1 cellular context compared by ENCODE assay signal in the genomic region with DNA sequence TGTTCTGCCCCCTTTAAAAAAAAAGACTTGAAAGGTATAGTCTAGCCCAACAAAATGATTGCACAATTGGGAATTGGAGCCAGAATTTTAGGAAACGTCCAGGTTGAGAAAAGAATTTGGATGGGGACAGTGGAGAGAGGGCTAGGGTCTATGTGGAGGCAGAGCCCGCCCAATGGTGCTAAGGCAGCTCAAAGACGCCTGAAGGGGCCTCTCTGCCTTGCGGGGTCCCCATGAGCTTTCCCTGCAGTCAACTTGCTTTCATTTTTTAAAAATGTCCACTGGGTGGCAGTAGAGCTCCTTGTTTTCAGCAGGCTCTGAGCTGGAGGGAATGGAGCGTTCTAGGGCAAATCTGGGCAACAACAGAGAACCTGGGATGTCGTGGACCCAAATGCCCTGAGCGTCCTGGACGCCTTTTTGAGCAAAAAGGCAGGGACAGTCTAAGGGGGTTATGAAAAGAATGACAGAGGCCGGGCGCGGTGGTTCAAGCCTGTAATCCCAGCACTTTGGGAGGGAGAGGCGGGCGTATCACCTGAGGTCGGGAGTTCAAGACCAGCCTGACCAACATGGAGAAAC.
A peak's percentile ranks its signal among the peaks of the same experiment; 100 is the strongest.
TF ChIP-seq lines count a peak whose summit lies in the region.

No MANE protein-coding gene starts in this region.

TF ChIP-seq in HepG2, 621 proteins besides CTCF, POLR2A, EP300 and RAD21 (continued from another document):
- TF ChIP-seq, protein P1, sequence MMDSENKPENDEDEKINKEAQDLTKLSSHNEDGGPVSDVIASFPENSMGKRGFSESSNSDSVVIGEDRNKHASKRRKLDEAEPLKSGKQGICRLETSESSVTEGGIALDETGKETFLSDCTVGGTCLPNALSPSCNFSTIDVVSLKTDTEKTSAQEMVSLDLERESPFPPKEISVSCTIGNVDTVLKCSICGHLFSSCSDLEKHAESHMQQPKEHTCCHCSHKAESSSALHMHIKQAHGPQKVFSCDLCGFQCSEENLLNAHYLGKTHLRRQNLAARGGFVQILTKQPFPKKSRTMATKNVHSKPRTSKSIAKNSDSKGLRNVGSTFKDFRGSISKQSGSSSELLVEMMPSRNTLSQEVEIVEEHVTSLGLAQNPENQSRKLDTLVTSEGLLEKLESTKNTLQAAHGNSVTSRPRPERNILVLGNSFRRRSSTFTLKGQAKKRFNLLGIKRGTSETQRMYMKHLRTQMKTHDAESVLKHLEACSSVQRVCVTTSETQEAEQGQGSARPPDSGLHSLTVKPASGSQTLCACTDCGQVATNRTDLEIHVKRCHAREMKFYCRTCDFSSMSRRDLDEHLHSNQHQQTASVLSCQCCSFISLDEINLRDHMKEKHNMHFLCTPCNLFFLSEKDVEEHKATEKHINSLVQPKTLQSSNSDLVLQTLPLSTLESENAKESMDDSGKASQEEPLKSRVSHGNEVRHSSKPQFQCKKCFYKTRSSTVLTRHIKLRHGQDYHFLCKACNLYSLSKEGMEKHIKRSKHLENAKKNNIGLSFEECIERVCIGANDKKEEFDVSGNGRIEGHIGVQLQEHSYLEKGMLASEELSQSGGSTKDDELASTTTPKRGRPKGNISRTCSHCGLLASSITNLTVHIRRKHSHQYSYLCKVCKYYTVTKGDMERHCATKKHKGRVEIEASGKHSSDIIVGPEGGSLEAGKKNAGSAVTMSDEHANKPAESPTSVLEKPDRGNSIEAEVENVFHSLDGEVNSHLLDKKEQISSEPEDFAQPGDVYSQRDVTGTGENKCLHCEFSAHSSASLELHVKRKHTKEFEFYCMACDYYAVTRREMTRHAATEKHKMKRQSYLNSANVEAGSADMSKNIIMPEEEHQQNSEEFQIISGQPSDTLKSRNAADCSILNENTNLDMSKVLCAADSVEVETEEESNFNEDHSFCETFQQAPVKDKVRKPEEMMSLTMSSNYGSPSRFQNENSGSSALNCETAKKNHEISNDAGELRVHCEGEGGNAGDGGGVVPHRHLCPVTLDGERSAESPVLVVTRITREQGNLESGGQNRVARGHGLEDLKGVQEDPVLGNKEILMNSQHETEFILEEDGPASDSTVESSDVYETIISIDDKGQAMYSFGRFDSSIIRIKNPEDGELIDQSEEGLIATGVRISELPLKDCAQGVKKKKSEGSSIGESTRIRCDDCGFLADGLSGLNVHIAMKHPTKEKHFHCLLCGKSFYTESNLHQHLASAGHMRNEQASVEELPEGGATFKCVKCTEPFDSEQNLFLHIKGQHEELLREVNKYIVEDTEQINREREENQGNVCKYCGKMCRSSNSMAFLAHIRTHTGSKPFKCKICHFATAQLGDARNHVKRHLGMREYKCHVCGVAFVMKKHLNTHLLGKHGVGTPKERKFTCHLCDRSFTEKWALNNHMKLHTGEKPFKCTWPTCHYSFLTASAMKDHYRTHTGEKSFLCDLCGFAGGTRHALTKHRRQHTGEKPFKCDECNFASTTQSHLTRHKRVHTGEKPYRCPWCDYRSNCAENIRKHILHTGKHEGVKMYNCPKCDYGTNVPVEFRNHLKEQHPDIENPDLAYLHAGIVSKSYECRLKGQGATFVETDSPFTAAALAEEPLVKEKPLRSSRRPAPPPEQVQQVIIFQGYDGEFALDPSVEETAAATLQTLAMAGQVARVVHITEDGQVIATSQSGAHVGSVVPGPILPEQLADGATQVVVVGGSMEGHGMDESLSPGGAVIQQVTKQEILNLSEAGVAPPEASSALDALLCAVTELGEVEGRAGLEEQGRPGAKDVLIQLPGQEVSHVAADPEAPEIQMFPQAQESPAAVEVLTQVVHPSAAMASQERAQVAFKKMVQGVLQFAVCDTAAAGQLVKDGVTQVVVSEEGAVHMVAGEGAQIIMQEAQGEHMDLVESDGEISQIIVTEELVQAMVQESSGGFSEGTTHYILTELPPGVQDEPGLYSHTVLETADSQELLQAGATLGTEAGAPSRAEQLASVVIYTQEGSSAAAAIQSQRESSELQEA (CRISPR knock-in tag; IDR thresholded peaks at IDR 0.05; ENCODE audit: not compliant biosample characterization): peak; percentile 20
- TF ChIP-seq ZNF816 (CRISPR knock-in tag; IDR thresholded peaks at IDR 0.05; ENCODE audit: borderline replicate concordance): no peak
- no peak for TF ChIP-seq CHD2 (IDR thresholded peaks at IDR 0.05; ENCODE audit: low read depth, low read length)
- TF ChIP-seq SMC3 (IDR thresholded peaks at IDR 0.05; ENCODE audit: low read length): peak; percentile 74
- no peak for TF ChIP-seq ZNF367 (CRISPR knock-in tag; IDR thresholded peaks at IDR 0.05; ENCODE audit: borderline replicate concordance)
- TF ChIP-seq ZNF143 (CRISPR knock-in tag; IDR thresholded peaks at IDR 0.05): no peak
- no peak for TF ChIP-seq FOXA3 (CRISPR knock-in tag; IDR thresholded peaks at IDR 0.05)
- TF ChIP-seq ZNF841 (CRISPR knock-in tag; IDR thresholded peaks at IDR 0.05; ENCODE audit: borderline replicate concordance): no peak
- TF ChIP-seq, protein P2, sequence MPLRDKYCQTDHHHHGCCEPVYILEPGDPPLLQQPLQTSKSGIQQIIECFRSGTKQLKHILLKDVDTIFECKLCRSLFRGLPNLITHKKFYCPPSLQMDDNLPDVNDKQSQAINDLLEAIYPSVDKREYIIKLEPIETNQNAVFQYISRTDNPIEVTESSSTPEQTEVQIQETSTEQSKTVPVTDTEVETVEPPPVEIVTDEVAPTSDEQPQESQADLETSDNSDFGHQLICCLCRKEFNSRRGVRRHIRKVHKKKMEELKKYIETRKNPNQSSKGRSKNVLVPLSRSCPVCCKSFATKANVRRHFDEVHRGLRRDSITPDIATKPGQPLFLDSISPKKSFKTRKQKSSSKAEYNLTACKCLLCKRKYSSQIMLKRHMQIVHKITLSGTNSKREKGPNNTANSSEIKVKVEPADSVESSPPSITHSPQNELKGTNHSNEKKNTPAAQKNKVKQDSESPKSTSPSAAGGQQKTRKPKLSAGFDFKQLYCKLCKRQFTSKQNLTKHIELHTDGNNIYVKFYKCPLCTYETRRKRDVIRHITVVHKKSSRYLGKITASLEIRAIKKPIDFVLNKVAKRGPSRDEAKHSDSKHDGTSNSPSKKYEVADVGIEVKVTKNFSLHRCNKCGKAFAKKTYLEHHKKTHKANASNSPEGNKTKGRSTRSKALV (CRISPR knock-in tag; IDR thresholded peaks at IDR 0.05): no peak
- TF ChIP-seq ZNF75D (CRISPR knock-in tag; IDR thresholded peaks at IDR 0.05; ENCODE audit: borderline replicate concordance): no peak
- peak; percentile 50; the same call in 1 of the 2 replicates for TF ChIP-seq RXRB (CRISPR knock-in tag; IDR thresholded peaks at IDR 0.05; ENCODE audit: borderline replicate concordance)
- TF ChIP-seq CHD4 (IDR thresholded peaks at IDR 0.05; ENCODE audit: borderline replicate concordance, low read length): no peak
- TF ChIP-seq, protein P3, sequence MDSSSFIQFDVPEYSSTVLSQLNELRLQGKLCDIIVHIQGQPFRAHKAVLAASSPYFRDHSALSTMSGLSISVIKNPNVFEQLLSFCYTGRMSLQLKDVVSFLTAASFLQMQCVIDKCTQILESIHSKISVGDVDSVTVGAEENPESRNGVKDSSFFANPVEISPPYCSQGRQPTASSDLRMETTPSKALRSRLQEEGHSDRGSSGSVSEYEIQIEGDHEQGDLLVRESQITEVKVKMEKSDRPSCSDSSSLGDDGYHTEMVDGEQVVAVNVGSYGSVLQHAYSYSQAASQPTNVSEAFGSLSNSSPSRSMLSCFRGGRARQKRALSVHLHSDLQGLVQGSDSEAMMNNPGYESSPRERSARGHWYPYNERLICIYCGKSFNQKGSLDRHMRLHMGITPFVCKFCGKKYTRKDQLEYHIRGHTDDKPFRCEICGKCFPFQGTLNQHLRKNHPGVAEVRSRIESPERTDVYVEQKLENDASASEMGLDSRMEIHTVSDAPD (CRISPR knock-in tag; IDR thresholded peaks at IDR 0.05): no peak
- no peak for TF ChIP-seq SMARCC2 (IDR thresholded peaks at IDR 0.05)
- TF ChIP-seq ZNF720 (CRISPR knock-in tag; IDR thresholded peaks at IDR 0.05): no peak
- TF ChIP-seq CENPT (CRISPR knock-in tag; IDR thresholded peaks at IDR 0.05; ENCODE audit: low read depth): no peak
- TF ChIP-seq, protein P4, sequence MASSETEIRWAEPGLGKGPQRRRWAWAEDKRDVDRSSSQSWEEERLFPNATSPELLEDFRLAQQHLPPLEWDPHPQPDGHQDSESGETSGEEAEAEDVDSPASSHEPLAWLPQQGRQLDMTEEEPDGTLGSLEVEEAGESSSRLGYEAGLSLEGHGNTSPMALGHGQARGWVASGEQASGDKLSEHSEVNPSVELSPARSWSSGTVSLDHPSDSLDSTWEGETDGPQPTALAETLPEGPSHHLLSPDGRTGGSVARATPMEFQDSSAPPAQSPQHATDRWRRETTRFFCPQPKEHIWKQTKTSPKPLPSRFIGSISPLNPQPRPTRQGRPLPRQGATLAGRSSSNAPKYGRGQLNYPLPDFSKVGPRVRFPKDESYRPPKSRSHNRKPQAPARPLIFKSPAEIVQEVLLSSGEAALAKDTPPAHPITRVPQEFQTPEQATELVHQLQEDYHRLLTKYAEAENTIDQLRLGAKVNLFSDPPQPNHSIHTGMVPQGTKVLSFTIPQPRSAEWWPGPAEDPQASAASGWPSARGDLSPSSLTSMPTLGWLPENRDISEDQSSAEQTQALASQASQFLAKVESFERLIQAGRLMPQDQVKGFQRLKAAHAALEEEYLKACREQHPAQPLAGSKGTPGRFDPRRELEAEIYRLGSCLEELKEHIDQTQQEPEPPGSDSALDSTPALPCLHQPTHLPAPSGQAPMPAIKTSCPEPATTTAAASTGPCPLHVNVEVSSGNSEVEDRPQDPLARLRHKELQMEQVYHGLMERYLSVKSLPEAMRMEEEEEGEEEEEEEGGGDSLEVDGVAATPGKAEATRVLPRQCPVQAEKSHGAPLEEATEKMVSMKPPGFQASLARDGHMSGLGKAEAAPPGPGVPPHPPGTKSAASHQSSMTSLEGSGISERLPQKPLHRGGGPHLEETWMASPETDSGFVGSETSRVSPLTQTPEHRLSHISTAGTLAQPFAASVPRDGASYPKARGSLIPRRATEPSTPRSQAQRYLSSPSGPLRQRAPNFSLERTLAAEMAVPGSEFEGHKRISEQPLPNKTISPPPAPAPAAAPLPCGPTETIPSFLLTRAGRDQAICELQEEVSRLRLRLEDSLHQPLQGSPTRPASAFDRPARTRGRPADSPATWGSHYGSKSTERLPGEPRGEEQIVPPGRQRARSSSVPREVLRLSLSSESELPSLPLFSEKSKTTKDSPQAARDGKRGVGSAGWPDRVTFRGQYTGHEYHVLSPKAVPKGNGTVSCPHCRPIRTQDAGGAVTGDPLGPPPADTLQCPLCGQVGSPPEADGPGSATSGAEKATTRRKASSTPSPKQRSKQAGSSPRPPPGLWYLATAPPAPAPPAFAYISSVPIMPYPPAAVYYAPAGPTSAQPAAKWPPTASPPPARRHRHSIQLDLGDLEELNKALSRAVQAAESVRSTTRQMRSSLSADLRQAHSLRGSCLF (CRISPR knock-in tag; IDR thresholded peaks at IDR 0.05; ENCODE audit: borderline replicate concordance): no peak
- TF ChIP-seq ZFP41 (CRISPR knock-in tag; IDR thresholded peaks at IDR 0.05; ENCODE audit: borderline replicate concordance): no peak
- no peak for TF ChIP-seq ZNF768 (CRISPR knock-in tag; IDR thresholded peaks at IDR 0.05)
- no peak for TF ChIP-seq ZNF274 (CRISPR knock-in tag; IDR thresholded peaks at IDR 0.05)
- TF ChIP-seq, protein P5, sequence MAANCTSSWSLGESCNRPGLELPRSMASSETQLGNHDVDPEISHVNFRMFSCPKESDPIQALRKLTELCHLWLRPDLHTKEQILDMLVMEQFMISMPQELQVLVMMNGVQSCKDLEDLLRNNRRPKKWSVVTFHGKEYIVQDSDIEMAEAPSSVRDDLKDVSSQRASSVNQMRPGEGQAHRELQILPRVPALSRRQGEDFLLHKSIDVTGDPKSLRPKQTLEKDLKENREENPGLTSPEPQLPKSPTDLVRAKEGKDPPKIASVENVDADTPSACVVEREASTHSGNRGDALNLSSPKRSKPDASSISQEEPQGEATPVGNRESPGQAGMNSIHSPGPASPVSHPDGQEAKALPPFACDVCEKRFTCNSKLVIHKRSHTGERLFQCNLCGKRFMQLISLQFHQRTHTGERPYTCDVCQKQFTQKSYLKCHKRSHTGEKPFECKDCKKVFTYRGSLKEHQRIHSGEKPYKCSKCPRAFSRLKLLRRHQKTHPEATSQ (CRISPR knock-in tag; IDR thresholded peaks at IDR 0.05; ENCODE audit: borderline replicate concordance): 0 out of 2 replicates have a peak, but pooled peaks have one; percentile 17
- no peak for TF ChIP-seq NFE2L1 (CRISPR knock-in tag; IDR thresholded peaks at IDR 0.05; ENCODE audit: borderline replicate concordance)
- 0 out of 2 replicates have a peak, but pooled peaks have one; percentile 11 for TF ChIP-seq RFX5 (IDR thresholded peaks at IDR 0.05; ENCODE audit: low read depth, low read length)
- TF ChIP-seq ZNF335 (CRISPR knock-in tag; IDR thresholded peaks at IDR 0.05): 0 out of 2 replicates have a peak, but pooled peaks have one; percentile 38
- no peak for TF ChIP-seq ZNF569 (CRISPR knock-in tag; IDR thresholded peaks at IDR 0.05; ENCODE audit: borderline replicate concordance)
- TF ChIP-seq ZNF674 (CRISPR knock-in tag; IDR thresholded peaks at IDR 0.05; ENCODE audit: low read depth): no peak
- no peak for TF ChIP-seq BORCS8-MEF2B (CRISPR knock-in tag; IDR thresholded peaks at IDR 0.05)
- TF ChIP-seq KLF16 (CRISPR knock-in tag; IDR thresholded peaks at IDR 0.05): 0 out of 4 replicates have a peak, but pooled peaks of 1 of the 2 experiments have one; percentile 41
TF ChIP-seq in HepG2: peak in this region for 26.
